In the genomic region with DNA sequence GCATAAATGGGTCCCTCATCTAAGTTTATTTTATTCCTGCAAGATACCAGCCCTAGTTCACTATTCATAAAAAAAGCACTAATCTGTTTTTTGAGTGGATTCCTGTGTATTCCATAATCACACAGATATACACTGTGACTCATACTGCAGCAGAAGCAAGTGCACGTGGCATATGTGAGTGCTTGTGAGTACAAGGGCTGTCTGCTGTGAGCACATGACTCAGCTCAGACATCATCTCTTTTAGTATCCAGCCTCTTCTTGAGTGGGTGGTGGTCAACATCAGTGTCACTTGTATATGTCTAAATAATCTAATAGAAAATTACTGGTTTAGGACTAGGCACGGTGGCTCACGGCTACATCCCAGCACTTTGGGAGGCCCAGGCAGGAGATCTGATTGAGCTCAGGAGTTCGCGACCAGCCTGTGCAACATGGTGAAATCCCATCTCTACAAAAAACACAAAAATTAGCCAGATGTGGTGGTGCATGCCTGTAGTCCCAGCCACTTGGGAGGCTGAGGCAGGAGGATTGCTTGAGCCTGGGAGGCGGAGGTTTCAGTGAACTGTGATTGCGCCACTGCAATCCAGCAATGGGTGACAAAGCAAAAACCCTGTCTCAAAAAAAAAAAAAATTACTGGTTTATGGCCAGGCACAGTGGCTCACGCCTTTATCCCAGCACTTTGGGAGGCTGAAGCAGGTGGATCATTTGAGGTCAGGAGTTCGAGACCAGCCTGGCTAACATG, we compare ENCODE assay signal across 10 cellular contexts. TPM values are rescaled to one million over a fixed set of nuclear protein-coding genes. Genes with fewer than 3 reads are reported as not detected.
DNase-seq lines count a peak whose midpoint lies in the region; ATAC-seq and TF ChIP-seq lines count a peak whose summit lies in the region.
"Had no signal": no experiment of that assay in that cellular context is flagged by ENCODE, and none has a peak within 500 bp of the region (broad histone marks: within the 10 kb centered on the region; RNA-seq: fewer than 3 reads in every experiment).

No MANE protein-coding gene starts in this region.

- H3K27ac ChIP-seq in mammary epithelial cell (ENCODE audit: insufficient read depth, low read depth, low read length) = no peak overlapping the region
- peak overlapping the region in 1 of 2 donors; percentile 36 for H3K27ac ChIP-seq in left lung
- H3K27ac ChIP-seq: lower lobe of right lung had no signal

- H3K4me1 ChIP-seq in mammary epithelial cell (ENCODE audit: insufficient read depth, low read length) = peaks cover 10% of the 10 kb centered on the region
- H3K4me1 ChIP-seq in left lung = no peaks in the 10 kb centered on the region
- H3K4me1 ChIP-seq: lower lobe of right lung had no signal

- H4K20me1 ChIP-seq in mammary epithelial cell (ENCODE audit: insufficient read depth, low read length) = no peaks in the 10 kb centered on the region

- intact Hi-C loops in mammary epithelial cell (cut with micrococcal nuclease) = no loop called here
- intact Hi-C loops in left lung (cut with DNase I) = no loop called here

- H3K27me3 ChIP-seq in mammary epithelial cell (ENCODE audit: insufficient read depth, low read length) = no peaks in the 10 kb centered on the region
- no peaks in the 10 kb centered on the region for H3K27me3 ChIP-seq in left lung

- no peaks in the 10 kb centered on the region for H3K9me3 Mint-ChIP-seq in activated naive CD4-positive, alpha-beta T cell treated with anti-CD3 and anti-CD28 coated beads, Interleukin-2, amount 10 ng/mL, durations not matched to agents 7 days and 5 days
- H3K9me3 Mint-ChIP-seq: CD8-positive, alpha-beta memory T cell had no signal

- H3K4me3 ChIP-seq in mammary epithelial cell (replicated peaks in 1 of 3; ENCODE audit: insufficient read depth in 1 of 3, low read depth in 2 of 3, low read length in 3 of 3) (no peak overlapping the region), left lung (no peak overlapping the region)
- H3K4me3 ChIP-seq: lower lobe of right lung had no signal

- no peaks in the 10 kb centered on the region for H3K4me1 Mint-ChIP-seq in activated naive CD4-positive, alpha-beta T cell treated with anti-CD3 and anti-CD28 coated beads, Interleukin-2, amount 10 ng/mL, durations not matched to agents 7 days and 5 days

- H3K36me3 Mint-ChIP-seq in activated naive CD4-positive, alpha-beta T cell treated with anti-CD3 and anti-CD28 coated beads, Interleukin-2, amount 10 ng/mL, durations not matched to agents 7 days and 5 days = no peaks in the 10 kb centered on the region

- CTCF ChIA-PET in mammary epithelial cell (lab: Charles Lee; ENCODE audit: low non-redundant PET) = no interaction called here
- CTCF ChIA-PET in activated naive CD4-positive, alpha-beta T cell treated with anti-CD3 and anti-CD28 coated beads, Interleukin-2, amount 10 ng/mL, durations not matched to agents 7 days and 5 days (lab: Charles Lee) = no interaction called here

- H3K9me3 ChIP-seq in mammary epithelial cell (replicated peaks; ENCODE audit: insufficient read depth, low read length) (no peaks in the 10 kb centered on the region), left lung (no peaks in the 10 kb centered on the region)
- H3K9me3 ChIP-seq: lower lobe of right lung had no signal

- TF ChIP-seq CTCF in mammary epithelial cell (conservative IDR thresholded peaks at IDR 0.05 in 1 of 2, IDR thresholded peaks at IDR 0.05 in 1 of 2; ENCODE audit: extremely low read depth in 1 of 2, insufficient read depth in 1 of 2, low read depth in 1 of 2, low read length in 2 of 2) (no peak), left lung (IDR thresholded peaks at IDR 0.05) (no peak), GM13977 (IDR thresholded peaks at IDR 0.05; ENCODE audit: extremely low read depth, insufficient read depth, missing control alignments) (no peak)

- H3K27ac Mint-ChIP-seq in activated naive CD4-positive, alpha-beta T cell treated with anti-CD3 and anti-CD28 coated beads, Interleukin-2, amount 10 ng/mL, durations not matched to agents 7 days and 5 days = no peak overlapping the region
- H3K27ac Mint-ChIP-seq: CD8-positive, alpha-beta memory T cell had no signal

- no peaks in the 10 kb centered on the region for H3K27me3 Mint-ChIP-seq in activated naive CD4-positive, alpha-beta T cell treated with anti-CD3 and anti-CD28 coated beads, Interleukin-2, amount 10 ng/mL, durations not matched to agents 7 days and 5 days
- H3K27me3 Mint-ChIP-seq: CD8-positive, alpha-beta memory T cell had no signal

- ATAC-seq in left lung (peak; percentile 76), GM18861 (IDR thresholded peaks at IDR 0.05; ENCODE audit: unreplicated experiment) (no peak)

- H3K4me2 ChIP-seq in mammary epithelial cell (ENCODE audit: insufficient read depth, low read depth, low read length) = no peak overlapping the region

- in situ Hi-C loops in ACHN (cut with HindIII; ENCODE audit: low pct_ligation_motif_present, low pct_unique_long_range_greater_than_20kb, low sequenced_read_pairs) (no loop called here), mammary epithelial cell (cut with MboI; ENCODE audit: low sequenced_read_pairs in 2 of 2) (no loop called here), GM13977 (cut with MboI; ENCODE audit: low pct_unique_long_range_greater_than_20kb, low sequenced_read_pairs, unreplicated experiment) (loop anchor here (25.0 kb wide), 1 partner anchor 99 kb away; the partner anchor contains the start of gene CYFIP1)

- BruUV-seq in mammary epithelial cell (replicated peaks; lab: Mats Ljungman, UMichigan) = no TSS peak

- H3K36me3 ChIP-seq in mammary epithelial cell (ENCODE audit: insufficient read depth, low read length) = peaks cover 3% of the 10 kb centered on the region
- H3K36me3 ChIP-seq in left lung = peaks cover 0 to 61% of the 10 kb centered on the region in 2 donors

- no peak overlapping the region for H3K4me3 Mint-ChIP-seq in activated naive CD4-positive, alpha-beta T cell treated with anti-CD3 and anti-CD28 coated beads, Interleukin-2, amount 10 ng/mL, durations not matched to agents 7 days and 5 days
- H3K4me3 Mint-ChIP-seq: CD8-positive, alpha-beta memory T cell had no signal

- WGBS in mammary epithelial cell (ENCODE audit: low coverage, missing lambda C conversion rate) = 84% methylated on average over 9 of the region's 9 CpGs

- dilution Hi-C loops in mammary epithelial cell (cut with HindIII; ENCODE audit: low sequenced_read_pairs) = no loop called here

- DNase-seq in ACHN = peak; percentile 72
- peak; percentile 80 for DNase-seq in HS-5 (ENCODE audit: low read depth)
- peak; percentile 80 for DNase-seq in mammary epithelial cell
- DNase-seq in left lung = no peak
- no peak for DNase-seq in effector CD4-positive, alpha-beta T cell
- no peak for DNase-seq in GM13977 (ENCODE audit: low spot score)
- DNase-seq in activated naive CD4-positive, alpha-beta T cell treated with anti-CD3 and anti-CD28 coated beads, Interleukin-2, amount 10 ng/mL, durations not matched to agents 7 days and 5 days = no peak
- DNase-seq: CD8-positive, alpha-beta memory T cell; lower lobe of right lung had no signal

- H2AFZ ChIP-seq in mammary epithelial cell (ENCODE audit: low read depth, low read length) = no peak overlapping the region

- no peaks in the 10 kb centered on the region for H3K79me2 ChIP-seq in mammary epithelial cell (ENCODE audit: insufficient read depth, low read length)

- H3K9ac ChIP-seq in mammary epithelial cell (ENCODE audit: insufficient read depth, low read length) = no peak overlapping the region

RNA-seq across cellular contexts. Expression of gene NIPA2, which starts 49.8 kb away (rescaled TPM):
- 10 to 100 TPM; 58.5 to 61.9 TPM for total RNA-seq in mammary epithelial cell
- 41.3 TPM for polyA plus RNA-seq in mammary epithelial cell
- 72.1 TPM for polyA minus RNA-seq in mammary epithelial cell
- 10 to 100 TPM; 52.9 to 69.0 TPM for total RNA-seq in left lung

Comparison
In these comparisons a context has a peak if more than half of its experiments do, and no peak if none do; other contexts are left out.
1. DNase-seq: peak in ACHN (single experiment), HS-5 (single experiment) and mammary epithelial cell (single experiment); none in left lung (0 of 2), effector CD4-positive, alpha-beta T cell (single experiment), GM13977 (single experiment) and activated naive CD4-positive, alpha-beta T cell treated with anti-CD3 and anti-CD28 coated beads, Interleukin-2, amount 10 ng/mL, durations not matched to agents 7 days and 5 days (single experiment).